In the genomic region with DNA sequence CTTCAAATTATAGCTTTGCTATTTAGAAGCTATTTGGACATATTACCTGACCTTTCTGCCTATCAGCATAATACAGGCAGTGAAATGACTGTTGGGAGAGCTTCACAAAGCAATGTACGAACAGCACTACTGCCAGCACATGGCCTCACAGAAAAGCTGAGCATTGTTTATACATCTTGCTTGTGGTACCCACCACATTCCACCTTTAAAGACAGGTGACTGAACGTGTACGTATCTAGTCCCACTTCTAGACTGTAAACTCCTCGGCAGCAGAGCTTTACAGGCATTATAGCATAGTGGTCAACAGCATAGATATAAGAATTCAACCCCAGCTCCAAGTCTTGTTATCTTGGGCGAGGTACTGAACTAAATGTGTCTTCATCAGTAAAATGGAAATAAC, we compare ENCODE assay signal across 1 cellular context.
TF ChIP-seq lines count a peak whose summit lies in the region.

No MANE protein-coding gene starts in this region.

TF ChIP-seq in HCT116, 20 proteins besides CTCF, POLR2A, EP300 and RAD21:
- TF ChIP-seq JUND (IDR thresholded peaks at IDR 0.05), result no peak
- TF ChIP-seq CEBPB (IDR thresholded peaks at IDR 0.05; ENCODE audit: low read depth), result no peak
- no peak for TF ChIP-seq CBX3 (IDR thresholded peaks at IDR 0.05; ENCODE audit: low read depth)
- TF ChIP-seq ELF1 (IDR thresholded peaks at IDR 0.05; ENCODE audit: borderline replicate concordance, low read depth), result no peak
- TF ChIP-seq EGR1 (IDR thresholded peaks at IDR 0.05; ENCODE audit: low read depth), result no peak
- TF ChIP-seq EZH2 (IDR thresholded peaks at IDR 0.05), result no peak
- no peak for TF ChIP-seq POLR2AphosphoS5 (IDR thresholded peaks at IDR 0.05; ENCODE audit: low read depth, low read length)
- TF ChIP-seq, protein P1, sequence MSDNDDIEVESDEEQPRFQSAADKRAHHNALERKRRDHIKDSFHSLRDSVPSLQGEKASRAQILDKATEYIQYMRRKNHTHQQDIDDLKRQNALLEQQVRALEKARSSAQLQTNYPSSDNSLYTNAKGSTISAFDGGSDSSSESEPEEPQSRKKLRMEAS (IDR thresholded peaks at IDR 0.05), result no peak
- no peak for TF ChIP-seq ZNF274 (IDR thresholded peaks at IDR 0.05; ENCODE audit: low read depth, low read length)
- no peak for TF ChIP-seq SRF (IDR thresholded peaks at IDR 0.05; ENCODE audit: low read depth)
- TF ChIP-seq, protein P2, sequence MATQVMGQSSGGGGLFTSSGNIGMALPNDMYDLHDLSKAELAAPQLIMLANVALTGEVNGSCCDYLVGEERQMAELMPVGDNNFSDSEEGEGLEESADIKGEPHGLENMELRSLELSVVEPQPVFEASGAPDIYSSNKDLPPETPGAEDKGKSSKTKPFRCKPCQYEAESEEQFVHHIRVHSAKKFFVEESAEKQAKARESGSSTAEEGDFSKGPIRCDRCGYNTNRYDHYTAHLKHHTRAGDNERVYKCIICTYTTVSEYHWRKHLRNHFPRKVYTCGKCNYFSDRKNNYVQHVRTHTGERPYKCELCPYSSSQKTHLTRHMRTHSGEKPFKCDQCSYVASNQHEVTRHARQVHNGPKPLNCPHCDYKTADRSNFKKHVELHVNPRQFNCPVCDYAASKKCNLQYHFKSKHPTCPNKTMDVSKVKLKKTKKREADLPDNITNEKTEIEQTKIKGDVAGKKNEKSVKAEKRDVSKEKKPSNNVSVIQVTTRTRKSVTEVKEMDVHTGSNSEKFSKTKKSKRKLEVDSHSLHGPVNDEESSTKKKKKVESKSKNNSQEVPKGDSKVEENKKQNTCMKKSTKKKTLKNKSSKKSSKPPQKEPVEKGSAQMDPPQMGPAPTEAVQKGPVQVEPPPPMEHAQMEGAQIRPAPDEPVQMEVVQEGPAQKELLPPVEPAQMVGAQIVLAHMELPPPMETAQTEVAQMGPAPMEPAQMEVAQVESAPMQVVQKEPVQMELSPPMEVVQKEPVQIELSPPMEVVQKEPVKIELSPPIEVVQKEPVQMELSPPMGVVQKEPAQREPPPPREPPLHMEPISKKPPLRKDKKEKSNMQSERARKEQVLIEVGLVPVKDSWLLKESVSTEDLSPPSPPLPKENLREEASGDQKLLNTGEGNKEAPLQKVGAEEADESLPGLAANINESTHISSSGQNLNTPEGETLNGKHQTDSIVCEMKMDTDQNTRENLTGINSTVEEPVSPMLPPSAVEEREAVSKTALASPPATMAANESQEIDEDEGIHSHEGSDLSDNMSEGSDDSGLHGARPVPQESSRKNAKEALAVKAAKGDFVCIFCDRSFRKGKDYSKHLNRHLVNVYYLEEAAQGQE (IDR thresholded peaks at IDR 0.05; ENCODE audit: low read depth), result no peak
- TF ChIP-seq YY1 (IDR thresholded peaks at IDR 0.05; ENCODE audit: extremely low read depth, insufficient replicate concordance, low read depth, low read length), result no peak
- TF ChIP-seq EZH2phosphoT487 (IDR thresholded peaks at IDR 0.05; ENCODE audit: borderline replicate concordance), result no peak
- TF ChIP-seq, protein P3, sequence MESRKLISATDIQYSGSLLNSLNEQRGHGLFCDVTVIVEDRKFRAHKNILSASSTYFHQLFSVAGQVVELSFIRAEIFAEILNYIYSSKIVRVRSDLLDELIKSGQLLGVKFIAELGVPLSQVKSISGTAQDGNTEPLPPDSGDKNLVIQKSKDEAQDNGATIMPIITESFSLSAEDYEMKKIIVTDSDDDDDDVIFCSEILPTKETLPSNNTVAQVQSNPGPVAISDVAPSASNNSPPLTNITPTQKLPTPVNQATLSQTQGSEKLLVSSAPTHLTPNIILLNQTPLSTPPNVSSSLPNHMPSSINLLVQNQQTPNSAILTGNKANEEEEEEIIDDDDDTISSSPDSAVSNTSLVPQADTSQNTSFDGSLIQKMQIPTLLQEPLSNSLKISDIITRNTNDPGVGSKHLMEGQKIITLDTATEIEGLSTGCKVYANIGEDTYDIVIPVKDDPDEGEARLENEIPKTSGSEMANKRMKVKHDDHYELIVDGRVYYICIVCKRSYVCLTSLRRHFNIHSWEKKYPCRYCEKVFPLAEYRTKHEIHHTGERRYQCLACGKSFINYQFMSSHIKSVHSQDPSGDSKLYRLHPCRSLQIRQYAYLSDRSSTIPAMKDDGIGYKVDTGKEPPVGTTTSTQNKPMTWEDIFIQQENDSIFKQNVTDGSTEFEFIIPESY (IDR thresholded peaks at IDR 0.05; ENCODE audit: extremely low read depth, insufficient replicate concordance, low read length), result no peak
- TF ChIP-seq SIN3A (IDR thresholded peaks at IDR 0.05; ENCODE audit: low read depth), result no peak
- no peak for TF ChIP-seq FOSL1 (IDR thresholded peaks at IDR 0.05; ENCODE audit: low read depth)
- TF ChIP-seq, protein P4, sequence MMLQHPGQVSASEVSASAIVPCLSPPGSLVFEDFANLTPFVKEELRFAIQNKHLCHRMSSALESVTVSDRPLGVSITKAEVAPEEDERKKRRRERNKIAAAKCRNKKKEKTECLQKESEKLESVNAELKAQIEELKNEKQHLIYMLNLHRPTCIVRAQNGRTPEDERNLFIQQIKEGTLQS (IDR thresholded peaks at IDR 0.05), result no peak
